Comparison of ENCODE assay signal across 22 cellular contexts in the genomic region with DNA sequence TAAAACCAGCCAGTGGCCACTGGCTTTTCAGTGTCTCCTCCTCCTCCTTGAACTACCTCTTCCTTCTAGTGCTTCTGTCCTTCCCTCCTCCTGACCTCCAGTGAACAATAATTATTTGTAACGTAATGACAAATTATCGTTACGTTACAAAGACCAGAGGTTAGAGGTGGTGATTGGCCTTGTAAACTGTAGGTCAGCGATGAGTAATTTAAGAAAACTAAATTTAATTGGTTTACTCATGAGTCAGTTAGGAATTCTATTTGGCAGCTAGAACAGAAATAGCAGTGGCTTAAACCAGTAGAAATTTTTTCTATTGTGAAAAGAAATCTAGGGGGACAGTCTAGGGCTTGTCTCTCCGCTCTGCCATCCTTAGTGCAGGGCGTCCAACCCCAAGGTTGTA. TPM values are rescaled to one million over a fixed set of nuclear protein-coding genes. Genes with fewer than 3 reads are reported as not detected.
DNase-seq lines count a peak whose midpoint lies in the region; ATAC-seq and TF ChIP-seq lines count a peak whose summit lies in the region.
"Had no signal": no experiment of that assay in that cellular context is flagged by ENCODE, and none has a peak within 500 bp of the region (broad histone marks: within the 10 kb centered on the region; RNA-seq: fewer than 3 reads in every experiment).

No MANE protein-coding gene starts in this region.

- BruUV-seq in PC-3 (replicated peaks; lab: Mats Ljungman, UMichigan), result no TSS peak

- DNase-seq in AG10803 (ENCODE audit: low read depth) (peak; percentile 48), PC-3 (peak; percentile 68), NCI-H2171 treated with DMSO at 0.1 percent for 48 hours (lab: John Stamatoyannopoulos, UW) (no peak)
- no peak for DNase-seq in stimulated activated naive CD8-positive, alpha-beta T cell treated with anti-CD3 and anti-CD28 coated beads, Interleukin-15, Interleukin-2, amounts not matched to agents 100 U/mL and 50 U/mL, for 24 hours
- DNase-seq in naive thymus-derived CD8-positive, alpha-beta T cell, result no peak
- DNase-seq: activated CD4-positive, alpha-beta T cell treated with anti-CD3 and anti-CD28 coated beads for 4 hours; activated T-cell treated with anti-CD3 and anti-CD28 coated beads, Interleukin-2, amount 50 U/mL, for 24 hours; CD4-positive, alpha-beta memory T cell; DMS 273 treated with DMSO at 0.1 percent for 48 hours; esophagus squamous epithelium; GOT3; heart left ventricle; KBM-7; NCI-H1436 treated with DMSO at 0.1 percent for 48 hours; NCI-H2171; NCI-H524 treated with DMSO at 0.1 percent for 48 hours; Peyer's patch had no signal

- peaks cover 57% of the 10 kb centered on the region for H3K4me1 Mint-ChIP-seq in dendritic cell treated with granulocyte-macrophage colony-stimulating factor and Interleukin-4, amounts not matched to agents 40 ng/mL and 50 ng/mL, for 4 days (ENCODE audit: low read depth)
- H3K4me1 Mint-ChIP-seq in naive thymus-derived CD8-positive, alpha-beta T cell, result peaks cover 36 to 62% (median 49%) of the 10 kb centered on the region in 4 donors

- H2AFZ ChIP-seq in PC-3 (ENCODE audit: low read length), result no peak overlapping the region
- H2AFZ ChIP-seq: neural progenitor cell had no signal

- peak overlapping the region; percentile 28 for H3K27ac Mint-ChIP-seq in dendritic cell treated with granulocyte-macrophage colony-stimulating factor and Interleukin-4, amounts not matched to agents 40 ng/mL and 50 ng/mL, for 4 days
- H3K27ac Mint-ChIP-seq in naive thymus-derived CD8-positive, alpha-beta T cell, result peak overlapping the region in 4 of 10 donors; percentile 31 to 75 (median 59)
- H3K27ac Mint-ChIP-seq: activated T-cell treated with anti-CD3 and anti-CD28 coated beads, Interleukin-2, amount 50 U/mL, for 24 hours; neural progenitor cell; progenitor cell of endocrine pancreas had no signal

- peaks cover 16% of the 10 kb centered on the region for H3K36me3 ChIP-seq in PC-3 (ENCODE audit: low read depth, low read length)
- H3K36me3 ChIP-seq in skeletal muscle satellite cell (ENCODE audit: insufficient read depth, low read length), result no peaks in the 10 kb centered on the region
- H3K36me3 ChIP-seq: esophagus squamous epithelium, neural progenitor cell, Peyer's patch had no signal

- CTCF ChIA-PET in PC-3 (lab: Charles Lee), result no interaction called here

- H3K4me2 ChIP-seq in PC-3 (ENCODE audit: low read length), result peak overlapping the region; percentile 8; the same call in 1 of the 2 replicates
- peak overlapping the region; percentile 62 for H3K4me2 ChIP-seq in skeletal muscle satellite cell (ENCODE audit: low read length)
- H3K4me2 ChIP-seq: neural progenitor cell had no signal

- H3K4me1 ChIP-seq in PC-3 (ENCODE audit: insufficient read depth, low read length) (peaks cover 16% of the 10 kb centered on the region), skeletal muscle satellite cell (ENCODE audit: control insufficient read depth, insufficient read depth, low read length) (peaks cover 30% of the 10 kb centered on the region)

- H3K27me3 Mint-ChIP-seq in dendritic cell treated with granulocyte-macrophage colony-stimulating factor and Interleukin-4, amounts not matched to agents 40 ng/mL and 50 ng/mL, for 4 days, result peaks cover 1% of the 10 kb centered on the region
- no peaks in the 10 kb centered on the region for H3K27me3 Mint-ChIP-seq in naive thymus-derived CD8-positive, alpha-beta T cell
- H3K27me3 Mint-ChIP-seq: activated T-cell treated with anti-CD3 and anti-CD28 coated beads, Interleukin-2, amount 50 U/mL, for 24 hours; CD4-positive, alpha-beta memory T cell; progenitor cell of endocrine pancreas had no signal

- no peaks in the 10 kb centered on the region for H4K20me1 ChIP-seq in PC-3 (ENCODE audit: low read length)

- intact Hi-C loops in PC-3 (cut with micrococcal nuclease), result no loop called here
- intact Hi-C loops in dendritic cell treated with granulocyte-macrophage colony-stimulating factor and Interleukin-4, amounts not matched to agents 40 ng/mL and 50 ng/mL, for 4 days (cut with micrococcal nuclease), result no loop called here

- peaks cover 8% of the 10 kb centered on the region for H3K9me3 Mint-ChIP-seq in dendritic cell treated with granulocyte-macrophage colony-stimulating factor and Interleukin-4, amounts not matched to agents 40 ng/mL and 50 ng/mL, for 4 days
- H3K9me3 Mint-ChIP-seq in naive thymus-derived CD8-positive, alpha-beta T cell, result peaks cover 0 to 3% (median 0%) of the 10 kb centered on the region in 9 donors

- POLR2A ChIA-PET in PC-3 (lab: Charles Lee; ENCODE audit: unreplicated experiment), result no interaction called here
- POLR2A ChIA-PET in naive thymus-derived CD8-positive, alpha-beta T cell (lab: Charles Lee), result no interaction called here

- H3F3A ChIP-seq in PC-3 (ENCODE audit: low read length, unreplicated experiment), result no peaks in the 10 kb centered on the region

- H3K9me3 ChIP-seq in PC-3 (ENCODE audit: low read length), result no peaks in the 10 kb centered on the region
- H3K9me3 ChIP-seq in skeletal muscle satellite cell (replicated peaks; ENCODE audit: low read length), result no peaks in the 10 kb centered on the region
- H3K9me3 ChIP-seq: esophagus squamous epithelium, heart left ventricle, Peyer's patch had no signal

- no peak overlapping the region for H3K4me3 Mint-ChIP-seq in dendritic cell treated with granulocyte-macrophage colony-stimulating factor and Interleukin-4, amounts not matched to agents 40 ng/mL and 50 ng/mL, for 4 days
- H3K4me3 Mint-ChIP-seq in naive thymus-derived CD8-positive, alpha-beta T cell, result no peak overlapping the region
- H3K4me3 Mint-ChIP-seq: activated T-cell treated with anti-CD3 and anti-CD28 coated beads, Interleukin-2, amount 50 U/mL, for 24 hours; CD4-positive, alpha-beta memory T cell; neural progenitor cell had no signal

- no peaks in the 10 kb centered on the region for H3K9me2 ChIP-seq in PC-3 (replicated peaks; ENCODE audit: low read length)

- H3K4me3 ChIP-seq in AG10803 (ENCODE audit: low read length) (no peak overlapping the region), PC-3 (ENCODE audit: low read length) (no peak overlapping the region), skeletal muscle satellite cell (ENCODE audit: low read length) (peak overlapping the region; percentile 1)
- H3K4me3 ChIP-seq: esophagus squamous epithelium, heart left ventricle, neural progenitor cell, Peyer's patch had no signal

- peak overlapping the region; percentile 62 for H3K27ac ChIP-seq in PC-3 (ENCODE audit: low read length)
- H3K27ac ChIP-seq: esophagus squamous epithelium, heart left ventricle, neural progenitor cell, Peyer's patch had no signal

- no peak for TF ChIP-seq CTCF in AG10803 (conservative IDR thresholded peaks at IDR 0.05; ENCODE audit: low read length)
- TF ChIP-seq CTCF in PC-3 (conservative IDR thresholded peaks at IDR 0.05; ENCODE audit: low read depth, low read length), result no peak

- H3K9ac ChIP-seq in PC-3 (ENCODE audit: low read length) (peak overlapping the region; percentile 41), skeletal muscle satellite cell (ENCODE audit: low read depth, low read length) (peak overlapping the region; percentile 26)
- H3K9ac ChIP-seq: neural progenitor cell had no signal

- H3K27me3 ChIP-seq in PC-3 (ENCODE audit: low read length) (no peaks in the 10 kb centered on the region), skeletal muscle satellite cell (ENCODE audit: control insufficient read depth, insufficient read depth, low read length) (no peaks in the 10 kb centered on the region)
- H3K27me3 ChIP-seq: esophagus squamous epithelium, heart left ventricle, neural progenitor cell, Peyer's patch had no signal

- peaks cover 59% of the 10 kb centered on the region for H3K79me2 ChIP-seq in PC-3 (ENCODE audit: low read length)

- peak; percentile 79 for ATAC-seq in PC-3
- ATAC-seq in stimulated activated naive CD8-positive, alpha-beta T cell treated with anti-CD3 and anti-CD28 coated beads, Interleukin-15, Interleukin-2, amounts not matched to agents 100 U/mL and 50 U/mL, for 24 hours, result no peak
- no peak for ATAC-seq in naive thymus-derived CD8-positive, alpha-beta T cell
- ATAC-seq: heart left ventricle, sciatic nerve had no signal

- peaks cover 60% of the 10 kb centered on the region for H3K36me3 Mint-ChIP-seq in dendritic cell treated with granulocyte-macrophage colony-stimulating factor and Interleukin-4, amounts not matched to agents 40 ng/mL and 50 ng/mL, for 4 days (ENCODE audit: low read depth)
- H3K36me3 Mint-ChIP-seq in naive thymus-derived CD8-positive, alpha-beta T cell, result peaks cover 6 to 31% (median 26%) of the 10 kb centered on the region in 3 donors

RNA-seq across cellular contexts. Expression of a gene that starts 38.8 kb away (rescaled TPM):
- 24.5 and 26.2 TPM in 2 replicates for total RNA-seq in PC-3 (2014; rRNA removed)
- total RNA-seq in skeletal muscle satellite cell (2012; rRNA removed), result 5.2 and 5.3 TPM in 2 replicates
- 10 to 100 TPM; 48.7 to 50.6 TPM for total RNA-seq in naive thymus-derived CD8-positive, alpha-beta T cell
- polyA plus RNA-seq in naive thymus-derived CD8-positive, alpha-beta T cell, result 10 to 100 TPM in 1 of 3 donors, 1 to 10 TPM in 2; 1.9 to 14.3 (median 5.5) TPM

Comparison
In these comparisons a context has a peak if more than half of its experiments do, and no peak if none do; other contexts are left out.
1. DNase-seq: peak in AG10803 (single experiment) and PC-3 (single experiment); none in stimulated activated naive CD8-positive, alpha-beta T cell treated with anti-CD3 and anti-CD28 coated beads, Interleukin-15, Interleukin-2, amounts not matched to agents 100 U/mL and 50 U/mL, for 24 hours (single experiment), naive thymus-derived CD8-positive, alpha-beta T cell (0 of 10) and NCI-H2171 treated with DMSO at 0.1 percent for 48 hours (single experiment).